1 cellular context compared by ENCODE assay signal in genomic region chr15:89750560-89751542, GRCh38.
TF ChIP-seq lines count a peak whose summit lies in the region.

A gene with protein sequence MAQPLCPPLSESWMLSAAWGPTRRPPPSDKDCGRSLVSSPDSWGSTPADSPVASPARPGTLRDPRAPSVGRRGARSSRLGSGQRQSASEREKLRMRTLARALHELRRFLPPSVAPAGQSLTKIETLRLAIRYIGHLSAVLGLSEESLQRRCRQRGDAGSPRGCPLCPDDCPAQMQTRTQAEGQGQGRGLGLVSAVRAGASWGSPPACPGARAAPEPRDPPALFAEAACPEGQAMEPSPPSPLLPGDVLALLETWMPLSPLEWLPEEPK (minus strand): TSS chr15:89751249. CDS start chr15:89751231, 18 bp downstream.

TF ChIP-seq in HEK293, 187 proteins besides CTCF, POLR2A, EP300 and RAD21 (continued from another document):
- TF ChIP-seq, protein P1, sequence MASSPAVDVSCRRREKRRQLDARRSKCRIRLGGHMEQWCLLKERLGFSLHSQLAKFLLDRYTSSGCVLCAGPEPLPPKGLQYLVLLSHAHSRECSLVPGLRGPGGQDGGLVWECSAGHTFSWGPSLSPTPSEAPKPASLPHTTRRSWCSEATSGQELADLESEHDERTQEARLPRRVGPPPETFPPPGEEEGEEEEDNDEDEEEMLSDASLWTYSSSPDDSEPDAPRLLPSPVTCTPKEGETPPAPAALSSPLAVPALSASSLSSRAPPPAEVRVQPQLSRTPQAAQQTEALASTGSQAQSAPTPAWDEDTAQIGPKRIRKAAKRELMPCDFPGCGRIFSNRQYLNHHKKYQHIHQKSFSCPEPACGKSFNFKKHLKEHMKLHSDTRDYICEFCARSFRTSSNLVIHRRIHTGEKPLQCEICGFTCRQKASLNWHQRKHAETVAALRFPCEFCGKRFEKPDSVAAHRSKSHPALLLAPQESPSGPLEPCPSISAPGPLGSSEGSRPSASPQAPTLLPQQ (tag by site-specific recombination; IDR thresholded peaks at IDR 0.05): peak; percentile 66; the same call in 1 of the 2 replicates
- TF ChIP-seq SCRT1 (tag by site-specific recombination; IDR thresholded peaks at IDR 0.05; ENCODE audit: borderline replicate concordance): peak; percentile 62; the same call in 1 of the 2 replicates
- TF ChIP-seq TCF7L2 (IDR thresholded peaks at IDR 0.05; ENCODE audit: borderline replicate concordance, low read depth, low read length): peak; percentile 47; the same call in 1 of the 2 replicates
- TF ChIP-seq ZNF157 (tag by site-specific recombination; IDR thresholded peaks at IDR 0.05): no peak
- peak; percentile 75 for TF ChIP-seq ZNF561 (tag by site-specific recombination; IDR thresholded peaks at IDR 0.05; ENCODE audit: borderline replicate concordance)
- no peak for TF ChIP-seq ZNF426 (tag by site-specific recombination; IDR thresholded peaks at IDR 0.05)
